In genomic region chr11:66543263-66544107, GRCh38 we compare ENCODE assay signal across 6 cellular contexts. TPM values are rescaled to one million over a fixed set of nuclear protein-coding genes. Genes with fewer than 3 reads are reported as not detected.
DNase-seq lines count a peak whose midpoint lies in the region; ATAC-seq and TF ChIP-seq lines count a peak whose summit lies in the region.

No MANE protein-coding gene starts in this region.

- peaks cover 3% of the 10 kb centered on the region for H3K36me3 Mint-ChIP-seq in activated CD4-positive, alpha-beta memory T cell treated with anti-CD3 and anti-CD28 coated beads for 36 hours

- no peaks in the 10 kb centered on the region for H3K27me3 Mint-ChIP-seq in activated CD4-positive, alpha-beta memory T cell treated with anti-CD3 and anti-CD28 coated beads for 36 hours

- DNase-seq in activated CD4-positive, alpha-beta memory T cell treated with anti-CD3 and anti-CD28 coated beads for 36 hours = peak; percentile 77
- DNase-seq in foreskin melanocyte (peak; percentile 29), NCI-H69 (lab: John Stamatoyannopoulos, UW) (no peak)
- DNase-seq in stimulated activated CD8-positive, alpha-beta memory T cell treated with anti-CD3 and anti-CD28 coated beads, Interleukin-4, amount 100 ng/mL, for 48 hours = peak; percentile 73

- peaks cover 14% of the 10 kb centered on the region for H3K4me1 Mint-ChIP-seq in activated CD4-positive, alpha-beta memory T cell treated with anti-CD3 and anti-CD28 coated beads for 36 hours (ENCODE audit: low read depth)

- POLR2A ChIA-PET in activated CD4-positive, alpha-beta memory T cell treated with anti-CD3 and anti-CD28 coated beads for 36 hours (lab: Charles Lee) = no interaction called here

- peak; percentile 18 for TF ChIP-seq POLR2A in GM18526 (IDR thresholded peaks at IDR 0.05; ENCODE audit: extremely low read depth, insufficient read length)

- peak overlapping the region; percentile 64 for H3K4me3 Mint-ChIP-seq in activated CD4-positive, alpha-beta memory T cell treated with anti-CD3 and anti-CD28 coated beads for 36 hours

- peak overlapping the region; percentile 80 for H3K27ac Mint-ChIP-seq in activated CD4-positive, alpha-beta memory T cell treated with anti-CD3 and anti-CD28 coated beads for 36 hours

- CTCF ChIA-PET in activated CD4-positive, alpha-beta memory T cell treated with anti-CD3 and anti-CD28 coated beads for 36 hours (lab: Charles Lee) = interaction anchor here (0.6 to 4.6 kb wide), 2 partner anchors 134 to 400 kb away, joined by 3 to 44 read pairs; partner anchors contain the start of gene RBM4B

- no peaks in the 10 kb centered on the region for H3K9me3 Mint-ChIP-seq in activated CD4-positive, alpha-beta memory T cell treated with anti-CD3 and anti-CD28 coated beads for 36 hours

- intact Hi-C loops in activated CD4-positive, alpha-beta memory T cell treated with anti-CD3 and anti-CD28 coated beads for 36 hours (cut with micrococcal nuclease) = no loop called here

- ATAC-seq in GM18517 (IDR thresholded peaks at IDR 0.05; ENCODE audit: unreplicated experiment) = no peak

RNA-seq across cellular contexts. Expression of gene ZDHHC24, which starts 2.4 kb away (rescaled TPM):
- total RNA-seq in activated CD4-positive, alpha-beta memory T cell treated with anti-CD3 and anti-CD28 coated beads for 36 hours = 10 to 100 TPM; 13.5 to 14.9 TPM

RNA-seq across cellular contexts. Expression of gene ACTN3, which starts 3.2 kb away (rescaled TPM):
- under 1 TPM; 0.15 to 0.24 TPM for total RNA-seq in activated CD4-positive, alpha-beta memory T cell treated with anti-CD3 and anti-CD28 coated beads for 36 hours

RNA-seq across cellular contexts. Expression of gene CTSF, which starts 24.9 kb away (rescaled TPM):
- 1 to 10 TPM; 1.4 to 1.5 TPM for total RNA-seq in activated CD4-positive, alpha-beta memory T cell treated with anti-CD3 and anti-CD28 coated beads for 36 hours

RNA-seq across cellular contexts. Expression of gene BBS1, which starts 33.0 kb away (rescaled TPM):
- 10 to 100 TPM; 11.1 to 13.2 TPM for total RNA-seq in activated CD4-positive, alpha-beta memory T cell treated with anti-CD3 and anti-CD28 coated beads for 36 hours

RNA-seq across cellular contexts. Expression of gene CCDC87, which starts 49.4 kb away (rescaled TPM):
- under 1 TPM; 0.12 to 0.24 TPM for total RNA-seq in activated CD4-positive, alpha-beta memory T cell treated with anti-CD3 and anti-CD28 coated beads for 36 hours
